ENCODE assay signal across 8 cellular contexts in genomic region chr22:32411388-32411787, GRCh38. TPM values are rescaled to one million over a fixed set of nuclear protein-coding genes. Genes with fewer than 3 reads are reported as not detected.
DNase-seq lines count a peak whose midpoint lies in the region; ATAC-seq and TF ChIP-seq lines count a peak whose summit lies in the region.

No MANE protein-coding gene starts in this region.

- DNase-seq in MG63, result no peak
- DNase-seq in right lobe of liver, result no peak
- DNase-seq in activated CD8-positive, alpha-beta memory T cell treated with anti-CD3 and anti-CD28 coated beads, Interleukin-2, amount 50 U/mL, for 4 hours, result no peak
- DNase-seq in NCI-H82 (lab: John Stamatoyannopoulos, UW), result no peak

- peak overlapping the region; percentile 89 to 99 (median 97) for H3K27ac Mint-ChIP-seq in brain

- H3K4me3 Mint-ChIP-seq in brain, result peak overlapping the region; percentile 98 to 100 (median 99)

- no peak for TF ChIP-seq CTCF in brain (conservative IDR thresholded peaks at IDR 0.05)
- no peak for TF ChIP-seq CTCF in right lobe of liver (IDR thresholded peaks at IDR 0.05)

- 0% methylated on average over 10 of the region's 11 CpGs for WGBS in right lobe of liver (ENCODE audit: insufficient coverage, low coverage, low lambda C conversion rate, missing lambda C conversion rate)
- 2% methylated on average over 11 of the region's 11 CpGs for WGBS in thymus

- H3K4me1 ChIP-seq in right lobe of liver (peaks cover 0 to 26% (median 8%) of the 10 kb centered on the region in 4 donors), thymus (ENCODE audit: control insufficient read depth, insufficient read depth, low read length) (peaks cover 13% of the 10 kb centered on the region)

- H3K4me1 Mint-ChIP-seq in brain, result peaks cover 39% of the 10 kb centered on the region

- H3K4me3 ChIP-seq in MG63 (peak overlapping the region; percentile 84), right lobe of liver (peak overlapping the region; percentile 67 to 96 (median 91)), thymus (ENCODE audit: low read length) (peak overlapping the region; percentile 93)

- H3K27ac ChIP-seq in right lobe of liver (peak overlapping the region; percentile 57 to 82 (median 73)), thymus (ENCODE audit: low read depth) (no peak overlapping the region)

- H3K36me3 ChIP-seq in MG63 (peaks cover 25% of the 10 kb centered on the region), right lobe of liver (peaks cover 0 to 17% (median 5%) of the 10 kb centered on the region in 4 donors), thymus (ENCODE audit: control insufficient read depth, insufficient read depth) (peaks cover 18% of the 10 kb centered on the region)

- intact Hi-C loops in right lobe of liver (cut with DNase I), result no loop called here

- H3K9me3 Mint-ChIP-seq in brain, result peaks cover 0 to 3% (median 0%) of the 10 kb centered on the region in 5 experiments

- ATAC-seq in GM19395 (IDR thresholded peaks at IDR 0.05; ENCODE audit: unreplicated experiment), result peak; percentile 10
- ATAC-seq in right lobe of liver, result peak in 3 of 4 donors; percentile 15 to 58 (median 16)
- no peak for ATAC-seq in HG03135 (IDR thresholded peaks at IDR 0.05; ENCODE audit: unreplicated experiment)

- H3K36me3 Mint-ChIP-seq in brain, result peaks cover 31% of the 10 kb centered on the region

- H3K9me3 ChIP-seq in MG63, result no peaks in the 10 kb centered on the region
- no peaks in the 10 kb centered on the region for H3K9me3 ChIP-seq in right lobe of liver
- no peaks in the 10 kb centered on the region for H3K9me3 ChIP-seq in thymus (ENCODE audit: control insufficient read depth)

- H3K27me3 Mint-ChIP-seq in brain, result peaks cover 14% of the 10 kb centered on the region

- no peak for TF ChIP-seq POLR2A in right lobe of liver (IDR thresholded peaks at IDR 0.05)

- H3K27me3 ChIP-seq in MG63, result no peaks in the 10 kb centered on the region
- no peaks in the 10 kb centered on the region for H3K27me3 ChIP-seq in right lobe of liver
- H3K27me3 ChIP-seq in thymus (ENCODE audit: control insufficient read depth, insufficient read depth), result no peaks in the 10 kb centered on the region

RNA-seq across cellular contexts. Expression of gene RTCB, which starts 0.7 kb away (rescaled TPM):
- total RNA-seq in MG63 (2014; rRNA removed; shearing (Covaris generic); ENCODE audit: low replicate concordance), result 155 and 179 TPM in 2 replicates
- polyA plus RNA-seq in brain (ENCODE audit: insufficient read depth, low read depth, low replicate concordance) (76.8 TPM), thymus (39.9 TPM)
- 10 to 100 TPM; 37.8 to 58.1 (median 48.2) TPM for total RNA-seq in right lobe of liver

RNA-seq across cellular contexts. Expression of gene BPIFC, which starts 52.9 kb away (rescaled TPM):
- not detected in 2 replicates for total RNA-seq in MG63 (2014; rRNA removed; shearing (Covaris generic); ENCODE audit: low replicate concordance)
- polyA plus RNA-seq in brain (ENCODE audit: insufficient read depth, low read depth, low replicate concordance) (not detected), thymus (0.98 TPM)
- total RNA-seq in right lobe of liver, result not detected

RNA-seq across cellular contexts. Expression of gene RFPL3, which starts 53.7 kb away (rescaled TPM):
- not detected in 2 replicates for total RNA-seq in MG63 (2014; rRNA removed; shearing (Covaris generic); ENCODE audit: low replicate concordance)
- polyA plus RNA-seq in brain (ENCODE audit: insufficient read depth, low read depth, low replicate concordance) (not detected), thymus (0.11 TPM)
- total RNA-seq in right lobe of liver, result not detected
